ENCODE assay signal across 9 cellular contexts in the genomic region with DNA sequence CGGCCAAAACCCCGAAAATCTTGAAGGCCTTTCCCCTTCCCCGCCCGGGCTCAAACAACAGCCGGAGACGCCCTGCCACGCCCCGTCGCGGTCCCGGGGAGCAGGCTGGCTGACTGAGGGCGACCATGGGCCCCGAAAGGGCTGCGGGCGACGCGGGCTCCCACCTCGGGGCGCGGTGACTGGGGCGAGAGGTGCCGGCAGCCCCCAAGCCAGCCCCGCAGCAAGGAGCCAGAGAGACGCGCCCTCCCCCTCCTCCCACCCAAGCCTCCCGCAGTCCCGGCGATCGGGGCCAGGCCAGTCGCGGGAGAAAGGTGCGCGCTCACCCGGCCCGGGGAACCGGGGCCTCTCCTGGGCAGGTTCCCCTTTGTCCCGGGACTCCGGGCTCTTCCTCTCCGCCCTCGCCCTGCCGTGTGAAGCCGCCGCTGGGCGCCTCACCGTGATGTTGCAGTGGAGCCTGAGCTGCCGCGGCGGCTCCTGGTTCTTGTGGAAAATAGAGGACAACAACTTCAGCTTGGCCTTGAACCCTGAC. TPM values are rescaled to one million over a fixed set of nuclear protein-coding genes. Genes with fewer than 3 reads are reported as not detected.
DNase-seq lines count a peak whose midpoint lies in the region; ATAC-seq, FAIRE-seq and TF ChIP-seq lines count a peak whose summit lies in the region.
"Had no signal": no experiment of that assay in that cellular context is flagged by ENCODE, and none has a peak within 500 bp of the region (broad histone marks: within the 10 kb centered on the region; RNA-seq: fewer than 3 reads in every experiment).

No MANE protein-coding gene starts in this region.

- H3K36me3 Mint-ChIP-seq in stimulated activated naive B cell treated with anti-CD40 and anti-IgM and Interleukin-4, amounts not matched to agents 10 μg/mL and 1 μg/mL and 100 μg/mL, for 72 hours = peaks cover 0 to 2% of the 10 kb centered on the region in 2 donors

- H3K27ac ChIP-seq in mucosa of rectum (ENCODE audit: low read depth in 2 of 2, low read length in 2 of 2) = peak overlapping the region; percentile 79 to 84

- peak overlapping the region; percentile 87 to 95 for H3K4me3 Mint-ChIP-seq in stimulated activated naive B cell treated with anti-CD40 and anti-IgM and Interleukin-4, amounts not matched to agents 10 μg/mL and 1 μg/mL and 100 μg/mL, for 72 hours

- H3K4me1 ChIP-seq in mucosa of rectum (ENCODE audit: control insufficient read depth in 2 of 2, insufficient read depth in 2 of 2, low read length in 2 of 2) = peaks cover 2 to 3% of the 10 kb centered on the region in 2 donors

- H3K27ac Mint-ChIP-seq in stimulated activated naive B cell treated with anti-CD40 and anti-IgM and Interleukin-4, amounts not matched to agents 10 μg/mL and 1 μg/mL and 100 μg/mL, for 72 hours = peak overlapping the region; percentile 84

- no peaks in the 10 kb centered on the region for H3K9me3 Mint-ChIP-seq in stimulated activated naive B cell treated with anti-CD40 and anti-IgM and Interleukin-4, amounts not matched to agents 10 μg/mL and 1 μg/mL and 100 μg/mL, for 72 hours

- no peaks in the 10 kb centered on the region for H3K36me3 ChIP-seq in mucosa of rectum (ENCODE audit: control insufficient read depth in 2 of 2, insufficient read depth in 2 of 2, low read length in 2 of 2)

- DNase-seq in GM12891 (ENCODE audit: insufficient read length, low spot score) (peak; percentile 32), LoVo (ENCODE audit: low spot score) (peak; percentile 44), epidermal melanocyte (ENCODE audit: insufficient read length, low spot score) (peak; percentile 19), GF-D8 (lab: John Stamatoyannopoulos, UW) (no peak)
- peak; percentile 58 for DNase-seq in activated CD8-positive, alpha-beta memory T cell treated with anti-CD3 and anti-CD28 coated beads, Interleukin-2, amount 50 U/mL, for 4 hours
- peak; percentile 23 for DNase-seq in stimulated activated naive B cell treated with anti-CD40 and anti-IgM and Interleukin-4, amounts not matched to agents 10 μg/mL and 1 μg/mL and 100 μg/mL, for 72 hours

- no peaks in the 10 kb centered on the region for H3K9me3 ChIP-seq in mucosa of rectum (ENCODE audit: control insufficient read depth in 2 of 2, low read length in 2 of 2)

- peaks cover 8 to 18% of the 10 kb centered on the region in 2 donors for H3K4me1 Mint-ChIP-seq in stimulated activated naive B cell treated with anti-CD40 and anti-IgM and Interleukin-4, amounts not matched to agents 10 μg/mL and 1 μg/mL and 100 μg/mL, for 72 hours

- H3K9ac ChIP-seq in mucosa of rectum (ENCODE audit: low read depth in 1 of 2, low read length in 2 of 2) = peak overlapping the region; percentile 70 to 84

- H3K27me3 ChIP-seq in mucosa of rectum (ENCODE audit: control insufficient read depth in 2 of 2, insufficient read depth in 2 of 2, low read length in 2 of 2) = no peaks in the 10 kb centered on the region

- no peak for FAIRE-seq in GM12891 (lab: Jason Lieb, UNC)
- FAIRE-seq: endometrium had no signal

- H3K27me3 Mint-ChIP-seq in stimulated activated naive B cell treated with anti-CD40 and anti-IgM and Interleukin-4, amounts not matched to agents 10 μg/mL and 1 μg/mL and 100 μg/mL, for 72 hours = no peaks in the 10 kb centered on the region

- ATAC-seq in stimulated activated naive B cell treated with anti-CD40 and anti-IgM and Interleukin-4, amounts not matched to agents 10 μg/mL and 1 μg/mL and 100 μg/mL, for 72 hours (replicated peaks) = peak; percentile 54 to 68
- ATAC-seq in HG03108 (IDR thresholded peaks at IDR 0.05; ENCODE audit: unreplicated experiment) = no peak

- peak overlapping the region; percentile 73 to 74 for H3K4me3 ChIP-seq in mucosa of rectum (ENCODE audit: low read length in 2 of 2)

- TF ChIP-seq POLR2A in GM12891 (IDR thresholded peaks at IDR 0.05; ENCODE audit: low read depth, low read length) = no peak

TF ChIP-seq in GM12891, 5 proteins besides CTCF, POLR2A, EP300 and RAD21:
- TF ChIP-seq SPI1 (IDR thresholded peaks at IDR 0.05; ENCODE audit: low read depth, low read length) = no peak

RNA-seq across cellular contexts. Expression of gene ZSCAN2, which starts 30.6 kb away (rescaled TPM):
- 6.0 TPM for polyA plus RNA-seq in GM12891 (2012; ENCODE audit: low read depth, missing spikeins)
